Comparison of ENCODE assay signal across 1 cellular context in the genomic region with DNA sequence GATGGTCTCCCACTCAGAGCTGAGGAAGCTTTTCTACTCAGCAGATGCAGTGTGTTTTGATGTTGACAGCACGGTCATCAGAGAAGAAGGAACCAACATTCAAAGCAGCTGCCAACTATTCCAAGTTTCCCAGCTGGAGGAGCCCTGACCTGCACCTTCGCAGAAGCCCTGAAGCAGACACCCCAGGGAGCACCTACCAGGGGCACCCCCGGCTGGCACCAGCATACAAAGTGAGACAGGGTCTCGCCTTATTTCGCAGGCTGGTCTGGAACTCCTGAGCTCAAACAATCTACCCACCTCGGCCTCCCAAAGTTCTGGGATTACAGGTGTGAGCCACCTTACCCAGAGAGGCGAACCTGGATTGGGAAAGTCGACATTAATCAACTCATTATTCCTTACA.
TF ChIP-seq lines count a peak whose summit lies in the region.

No MANE protein-coding gene starts in this region.

TF ChIP-seq in WTC11, 78 proteins besides CTCF, POLR2A, EP300 and RAD21 (continued from another document):
- TF ChIP-seq, protein P1, sequence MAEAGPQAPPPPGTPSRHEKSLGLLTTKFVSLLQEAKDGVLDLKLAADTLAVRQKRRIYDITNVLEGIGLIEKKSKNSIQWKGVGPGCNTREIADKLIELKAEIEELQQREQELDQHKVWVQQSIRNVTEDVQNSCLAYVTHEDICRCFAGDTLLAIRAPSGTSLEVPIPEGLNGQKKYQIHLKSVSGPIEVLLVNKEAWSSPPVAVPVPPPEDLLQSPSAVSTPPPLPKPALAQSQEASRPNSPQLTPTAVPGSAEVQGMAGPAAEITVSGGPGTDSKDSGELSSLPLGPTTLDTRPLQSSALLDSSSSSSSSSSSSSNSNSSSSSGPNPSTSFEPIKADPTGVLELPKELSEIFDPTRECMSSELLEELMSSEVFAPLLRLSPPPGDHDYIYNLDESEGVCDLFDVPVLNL (CRISPR knock-in tag; IDR thresholded peaks at IDR 0.05; ENCODE audit: borderline replicate concordance, low read depth), result no peak
- no peak for TF ChIP-seq IRF1 (CRISPR knock-in tag; IDR thresholded peaks at IDR 0.05)
- no peak for TF ChIP-seq SOX15 (CRISPR knock-in tag; IDR thresholded peaks at IDR 0.05)
- TF ChIP-seq, protein P2, sequence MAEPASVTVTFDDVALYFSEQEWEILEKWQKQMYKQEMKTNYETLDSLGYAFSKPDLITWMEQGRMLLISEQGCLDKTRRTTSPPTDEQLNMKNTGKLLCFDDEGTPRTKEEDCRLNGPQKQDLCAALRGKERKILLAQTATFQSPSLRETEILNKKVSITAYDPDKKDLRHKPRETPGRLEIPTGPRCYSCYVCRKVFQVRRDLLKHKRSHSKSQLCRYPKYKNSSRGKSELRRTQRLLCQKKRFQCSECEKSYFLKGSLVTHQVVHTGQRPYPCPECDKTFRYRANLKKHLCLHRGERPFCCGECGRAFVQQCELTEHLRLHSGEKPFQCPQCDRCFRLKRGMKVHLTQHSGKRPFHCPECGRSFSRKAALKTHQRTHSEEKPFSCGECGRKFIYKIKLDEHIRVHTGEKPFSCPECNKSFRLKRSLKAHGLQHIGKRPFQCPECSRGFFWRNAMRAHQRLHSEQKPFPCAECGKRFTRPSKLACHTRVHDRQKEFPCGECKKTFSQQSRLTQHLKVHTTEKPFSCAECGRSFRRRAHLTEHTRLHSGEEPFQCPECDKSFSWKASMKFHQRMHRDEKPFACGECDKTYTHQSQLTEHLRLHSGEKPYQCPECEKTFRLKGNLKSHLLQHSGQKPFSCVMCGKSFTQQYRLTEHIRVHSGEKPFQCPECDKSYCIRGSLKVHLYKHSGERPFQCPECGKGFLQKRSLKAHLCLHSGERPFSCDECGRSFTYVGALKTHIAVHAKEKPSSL (CRISPR knock-in tag; conservative IDR thresholded peaks at IDR 0.05), result no peak
- TF ChIP-seq, protein P3, sequence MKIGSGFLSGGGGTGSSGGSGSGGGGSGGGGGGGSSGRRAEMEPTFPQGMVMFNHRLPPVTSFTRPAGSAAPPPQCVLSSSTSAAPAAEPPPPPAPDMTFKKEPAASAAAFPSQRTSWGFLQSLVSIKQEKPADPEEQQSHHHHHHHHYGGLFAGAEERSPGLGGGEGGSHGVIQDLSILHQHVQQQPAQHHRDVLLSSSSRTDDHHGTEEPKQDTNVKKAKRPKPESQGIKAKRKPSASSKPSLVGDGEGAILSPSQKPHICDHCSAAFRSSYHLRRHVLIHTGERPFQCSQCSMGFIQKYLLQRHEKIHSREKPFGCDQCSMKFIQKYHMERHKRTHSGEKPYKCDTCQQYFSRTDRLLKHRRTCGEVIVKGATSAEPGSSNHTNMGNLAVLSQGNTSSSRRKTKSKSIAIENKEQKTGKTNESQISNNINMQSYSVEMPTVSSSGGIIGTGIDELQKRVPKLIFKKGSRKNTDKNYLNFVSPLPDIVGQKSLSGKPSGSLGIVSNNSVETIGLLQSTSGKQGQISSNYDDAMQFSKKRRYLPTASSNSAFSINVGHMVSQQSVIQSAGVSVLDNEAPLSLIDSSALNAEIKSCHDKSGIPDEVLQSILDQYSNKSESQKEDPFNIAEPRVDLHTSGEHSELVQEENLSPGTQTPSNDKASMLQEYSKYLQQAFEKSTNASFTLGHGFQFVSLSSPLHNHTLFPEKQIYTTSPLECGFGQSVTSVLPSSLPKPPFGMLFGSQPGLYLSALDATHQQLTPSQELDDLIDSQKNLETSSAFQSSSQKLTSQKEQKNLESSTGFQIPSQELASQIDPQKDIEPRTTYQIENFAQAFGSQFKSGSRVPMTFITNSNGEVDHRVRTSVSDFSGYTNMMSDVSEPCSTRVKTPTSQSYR (CRISPR knock-in tag; IDR thresholded peaks at IDR 0.05), result no peak
- no peak for TF ChIP-seq CBFB (CRISPR knock-in tag; IDR thresholded peaks at IDR 0.05; ENCODE audit: low read depth)
TF ChIP-seq in WTC11: peak in this region for 0.
